12 cellular contexts compared by ENCODE assay signal in genomic region chr5:83567741-83568530, GRCh38.
A peak's percentile ranks its signal among the peaks of the same experiment; 100 is the strongest.
DNase-seq lines count a peak whose midpoint lies in the region; ATAC-seq and TF ChIP-seq lines count a peak whose summit lies in the region.
"Had no signal": no experiment of that assay in that cellular context is flagged by ENCODE, and none has a peak within 500 bp of the region (broad histone marks: within the 10 kb centered on the region; RNA-seq: fewer than 3 reads in every experiment).

No MANE protein-coding gene starts in this region.

- H3K4me3 ChIP-seq in Panc1 (ENCODE audit: low read depth in 2 of 2, low read length in 2 of 2) (no peak overlapping the region), osteoblast (ENCODE audit: insufficient read depth, low read length) (peak overlapping the region; percentile 32), stomach (no peak overlapping the region)
- H3K4me3 ChIP-seq: dorsolateral prefrontal cortex had no signal

- ATAC-seq in Panc1 (peak; percentile 48; the same call in 1 of the 2 replicates), GM21390 (IDR thresholded peaks at IDR 0.05; ENCODE audit: unreplicated experiment) (no peak)

- no peaks in the 10 kb centered on the region for H3K4me1 ChIP-seq in Panc1 (ENCODE audit: control insufficient read depth, insufficient read depth, low read length)
- peaks cover 32% of the 10 kb centered on the region for H3K4me1 ChIP-seq in osteoblast (ENCODE audit: insufficient read depth, low read length)
- peaks cover 2 to 19% (median 9%) of the 10 kb centered on the region in 4 donors for H3K4me1 ChIP-seq in stomach
- H3K4me1 ChIP-seq: parathyroid adenoma had no signal

- H4K20me1 ChIP-seq in osteoblast (ENCODE audit: insufficient read depth, low read length) = no peaks in the 10 kb centered on the region

- peak; percentile 64 for DNase-seq in ELR (ENCODE audit: low read depth)
- no peak for DNase-seq in Panc1 (ENCODE audit: low read depth, low spot score)
- DNase-seq in dermis blood vessel endothelial cell = peak; percentile 25
- DNase-seq in osteoblast (ENCODE audit: insufficient read length, low spot score, missing footprints) = peak; percentile 72
- DNase-seq in GM13977 (ENCODE audit: low spot score) = no peak
- no peak for DNase-seq in stomach
- DNase-seq in activated naive CD4-positive, alpha-beta T cell (lab: John Stamatoyannopoulos, UW) = no peak
- DNase-seq: dorsolateral prefrontal cortex, islet precursor cell, NCI-H2227 treated with DMSO at 0.1 percent for 48 hours had no signal

- CTCF ChIA-PET in Panc1 (lab: Charles Lee) = no interaction called here

- no peak for TF ChIP-seq POLR2A in stomach (IDR thresholded peaks at IDR 0.05)

- TF ChIP-seq CTCF in Panc1 (IDR thresholded peaks at IDR 0.05) = no peak
- TF ChIP-seq CTCF in osteoblast (IDR thresholded peaks at IDR 0.05; ENCODE audit: extremely low read depth, low read depth, low read length) = no peak
- TF ChIP-seq CTCF in GM13977 (IDR thresholded peaks at IDR 0.05; ENCODE audit: extremely low read depth, insufficient read depth, missing control alignments) = no peak
- TF ChIP-seq CTCF in stomach (IDR thresholded peaks at IDR 0.05) = no peak

- H3K36me3 ChIP-seq in Panc1 (ENCODE audit: control insufficient read depth, insufficient read depth, low read length) (no peaks in the 10 kb centered on the region), osteoblast (ENCODE audit: insufficient read depth, low read length) (peaks cover 46% of the 10 kb centered on the region), stomach (no peaks in the 10 kb centered on the region)

- H3K27ac ChIP-seq in Panc1 (ENCODE audit: low read length) (no peak overlapping the region), osteoblast (ENCODE audit: low read depth, low read length) (peak overlapping the region; percentile 90), stomach (no peak overlapping the region)
- H3K27ac ChIP-seq: parathyroid adenoma had no signal

- WGBS in stomach, 5 donors = 41 to 48% (median 45%) methylated on average over 3 of the region's 3 CpGs

- no TSS peak for BruUV-seq in Panc1 (replicated peaks; lab: Mats Ljungman, UMichigan)

- POLR2A ChIA-PET in Panc1 (lab: Charles Lee) = no interaction called here

- in situ Hi-C loops in Panc1 (cut with HindIII; ENCODE audit: low pct_unique_long_range_greater_than_20kb, low sequenced_read_pairs) (no loop called here), GM13977 (cut with MboI; ENCODE audit: low pct_unique_long_range_greater_than_20kb, low sequenced_read_pairs, unreplicated experiment) (no loop called here)

- H3K79me2 ChIP-seq in osteoblast (ENCODE audit: insufficient read depth, low read length) = no peaks in the 10 kb centered on the region
- H3K79me2 ChIP-seq: parathyroid adenoma had no signal

- no peak for TF ChIP-seq EP300 in stomach (IDR thresholded peaks at IDR 0.05)

- H3K9me3 ChIP-seq in Panc1 (ENCODE audit: control insufficient read depth, insufficient read depth, low read depth, low read length) (no peaks in the 10 kb centered on the region), osteoblast (ENCODE audit: low read depth, low read length) (no peaks in the 10 kb centered on the region), stomach (no peaks in the 10 kb centered on the region)

- peak overlapping the region; percentile 79 for H3K4me2 ChIP-seq in osteoblast (ENCODE audit: insufficient read depth, low read length)

- H3K27me3 ChIP-seq in Panc1 (ENCODE audit: control insufficient read depth, insufficient read depth, low read length) (peaks cover 4% of the 10 kb centered on the region; the same call in 1 of the 2 replicates), osteoblast (ENCODE audit: insufficient read depth, low read length) (no peaks in the 10 kb centered on the region), stomach (no peaks in the 10 kb centered on the region)
- H3K27me3 ChIP-seq: dorsolateral prefrontal cortex had no signal

- intact Hi-C loops in Panc1 (cut with micrococcal nuclease; ENCODE audit: unreplicated experiment) = no loop called here
- intact Hi-C loops in stomach (cut with DNase I; ENCODE audit: low total_unique reads) = no loop called here

- no peak overlapping the region for H2AFZ ChIP-seq in osteoblast (ENCODE audit: low read length)
- H2AFZ ChIP-seq: parathyroid adenoma had no signal

Comparison
In these comparisons a context has a peak if more than half of its experiments do, and no peak if none do; other contexts are left out.
1. DNase-seq: peak in ELR (single experiment), dermis blood vessel endothelial cell (single experiment) and osteoblast (single experiment); none in Panc1 (single experiment), GM13977 (single experiment), stomach (single experiment) and activated naive CD4-positive, alpha-beta T cell (0 of 4).